In the genomic region with DNA sequence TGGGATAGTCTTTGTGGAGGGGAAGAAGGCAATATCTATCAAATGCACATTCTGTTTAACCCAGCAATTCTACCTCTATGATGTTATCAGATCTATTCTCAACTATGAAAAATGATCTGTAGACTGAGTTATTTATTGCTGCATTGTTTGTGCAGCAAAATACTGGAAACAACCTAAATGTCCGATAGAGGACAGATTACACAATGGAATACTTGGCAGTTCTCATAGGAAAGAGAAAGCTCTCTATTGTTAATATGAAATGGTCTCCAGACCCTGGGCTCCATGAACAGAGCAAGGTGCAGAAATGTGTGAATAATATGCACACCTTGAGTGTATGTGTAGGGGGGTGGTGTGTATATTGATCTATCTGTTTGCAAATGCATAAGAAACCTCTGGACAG, we compare ENCODE assay signal across 16 cellular contexts.
A peak's percentile ranks its signal among the peaks of the same experiment; 100 is the strongest.
DNase-seq lines count a peak whose midpoint lies in the region; ATAC-seq and TF ChIP-seq lines count a peak whose summit lies in the region.
"Had no signal": no experiment of that assay in that cellular context is flagged by ENCODE, and none has a peak within 500 bp of the region (broad histone marks: within the 10 kb centered on the region; RNA-seq: fewer than 3 reads in every experiment).

No MANE protein-coding gene starts in this region.

- TF ChIP-seq CTCF in cardiac fibroblast (IDR thresholded peaks at IDR 0.05; ENCODE audit: low read depth, low read length) (no peak), fibroblast of pulmonary artery (IDR thresholded peaks at IDR 0.05; ENCODE audit: low read length, missing control alignments) (no peak)

- H3K9ac ChIP-seq in adipocyte (ENCODE audit: low read length) = no peak overlapping the region
- H3K9ac ChIP-seq: BLaER1 had no signal

- H3K27me3 ChIP-seq in adipocyte (replicated peaks; ENCODE audit: control insufficient read depth, insufficient read depth, low read length) = peaks cover 15% of the 10 kb centered on the region
- H3K27me3 ChIP-seq: BLaER1 had no signal

- no peaks in the 10 kb centered on the region for H3K4me1 ChIP-seq in adipocyte (ENCODE audit: control insufficient read depth, insufficient read depth, low read length)
- H3K4me1 ChIP-seq: BLaER1, Caco-2, HAP-1 had no signal

- H3K36me3 ChIP-seq in adipocyte (ENCODE audit: control insufficient read depth, insufficient read depth, low read length, severe bottlenecking) = no peaks in the 10 kb centered on the region
- H3K36me3 ChIP-seq: BLaER1, HAP-1 had no signal

- peaks cover 4% of the 10 kb centered on the region for H3K9me3 ChIP-seq in adipocyte (ENCODE audit: control insufficient read depth, low read length)
- H3K9me3 ChIP-seq: HAP-1 had no signal

- ATAC-seq in GM19463 (IDR thresholded peaks at IDR 0.05; ENCODE audit: unreplicated experiment) = no peak
- ATAC-seq: CD8-positive, alpha-beta T cell; GM12878 had no signal

- no peak overlapping the region for H3K4me3 ChIP-seq in adipocyte (ENCODE audit: low read length)
- H3K4me3 ChIP-seq in cardiac fibroblast (replicated peaks in 1 of 2; ENCODE audit: low read depth in 2 of 2, low read length in 2 of 2) = no peak overlapping the region
- H3K4me3 ChIP-seq in fibroblast of pulmonary artery (replicated peaks; ENCODE audit: low read depth, low read length) = no peak overlapping the region
- H3K4me3 ChIP-seq: BLaER1, GM12878, HAP-1 had no signal

- peak; percentile 1 for DNase-seq in adipocyte (ENCODE audit: low read depth)
- DNase-seq in cardiac fibroblast (ENCODE audit: low read depth in 2 of 2) = peak; percentile 20 to 28
- DNase-seq in fibroblast of pulmonary artery (ENCODE audit: low read depth) = peak; percentile 55
- DNase-seq in central memory CD4-positive, alpha-beta T cell = no peak
- no peak for DNase-seq in DMS53 treated with DMSO at 0.1 percent for 48 hours (lab: John Stamatoyannopoulos, UW; ENCODE audit: unreplicated experiment)
- DNase-seq: Caco-2; CD4-positive, CD25-positive, alpha-beta regulatory T cell; CD8-positive, alpha-beta T cell; DMS153; DMS79; GDM1; GOT3 had no signal

Comparison
In these comparisons a context has a peak if more than half of its experiments do, and no peak if none do; other contexts are left out.
1. DNase-seq: peak in adipocyte (single experiment), cardiac fibroblast (2 of 2) and fibroblast of pulmonary artery (single experiment); none in central memory CD4-positive, alpha-beta T cell (single experiment) and DMS53 treated with DMSO at 0.1 percent for 48 hours (single experiment).